Comparison of ENCODE assay signal across 23 cellular contexts in genomic region chr2:173956454-173956853, GRCh38. TPM values are rescaled to one million over a fixed set of nuclear protein-coding genes. Genes with fewer than 3 reads are reported as not detected.
A peak's percentile ranks its signal among the peaks of the same experiment; 100 is the strongest.
DNase-seq lines count a peak whose midpoint lies in the region; ATAC-seq and TF ChIP-seq lines count a peak whose summit lies in the region.
"Had no signal": no experiment of that assay in that cellular context is flagged by ENCODE, and none has a peak within 500 bp of the region (broad histone marks: within the 10 kb centered on the region; RNA-seq: fewer than 3 reads in every experiment).

No MANE protein-coding gene starts in this region.

- H3F3A ChIP-seq in Loucy (ENCODE audit: low read depth) (no peaks in the 10 kb centered on the region; the same call in 1 of the 2 replicates), smooth muscle cell (ENCODE audit: low read depth) (peaks cover 12% of the 10 kb centered on the region)

- H3K4me3 ChIP-seq in Loucy (ENCODE audit: low read length, poor library complexity, severe bottlenecking) (peak overlapping the region; percentile 89), smooth muscle cell (no peak overlapping the region), body of pancreas (no peak overlapping the region)
- H3K4me3 ChIP-seq: ascending aorta, lower lobe of right lung, skin epidermis, upper lobe of right lung had no signal

- CTCF ChIA-PET in activated naive CD4-positive, alpha-beta T cell treated with anti-CD3 and anti-CD28 coated beads, Interleukin-2, amount 10 ng/mL, durations not matched to agents 7 days and 5 days (lab: Charles Lee), result no interaction called here

- no peaks in the 10 kb centered on the region for H3K9me2 ChIP-seq in Loucy (replicated peaks; ENCODE audit: low read depth, low read length)

- H3K27me3 Mint-ChIP-seq in activated naive CD4-positive, alpha-beta T cell treated with anti-CD3 and anti-CD28 coated beads, Interleukin-2, amount 50 U/mL, for 24 hours, result no peaks in the 10 kb centered on the region
- no peaks in the 10 kb centered on the region for H3K27me3 Mint-ChIP-seq in activated naive CD4-positive, alpha-beta T cell treated with anti-CD3 and anti-CD28 coated beads, Interleukin-2, amount 10 ng/mL, durations not matched to agents 7 days and 5 days
- no peaks in the 10 kb centered on the region for H3K27me3 Mint-ChIP-seq in central memory CD8-positive, alpha-beta T cell

- peaks cover 50% of the 10 kb centered on the region for H3K36me3 ChIP-seq in Loucy (ENCODE audit: insufficient read depth, low read length)
- H3K36me3 ChIP-seq in smooth muscle cell (ENCODE audit: low read depth), result peaks cover 28% of the 10 kb centered on the region
- peaks cover 6 to 9% of the 10 kb centered on the region in 2 donors for H3K36me3 ChIP-seq in body of pancreas (replicated peaks in 1 of 2; ENCODE audit: insufficient read depth in 1 of 2, low read depth in 2 of 2)

- H3K36me3 Mint-ChIP-seq in activated naive CD4-positive, alpha-beta T cell treated with anti-CD3 and anti-CD28 coated beads, Interleukin-2, amount 50 U/mL, for 24 hours, result peaks cover 48% of the 10 kb centered on the region
- peaks cover 76% of the 10 kb centered on the region for H3K36me3 Mint-ChIP-seq in activated naive CD4-positive, alpha-beta T cell treated with anti-CD3 and anti-CD28 coated beads, Interleukin-2, amount 10 ng/mL, durations not matched to agents 7 days and 5 days
- H3K36me3 Mint-ChIP-seq in central memory CD8-positive, alpha-beta T cell (ENCODE audit: insufficient read depth), result peaks cover 56% of the 10 kb centered on the region

- no peak for DNase-seq in activated naive CD4-positive, alpha-beta T cell treated with anti-CD3 and anti-CD28 coated beads, Interleukin-2, amount 10 ng/mL, durations not matched to agents 7 days and 5 days
- no peak for DNase-seq in central memory CD8-positive, alpha-beta T cell (ENCODE audit: low spot score in 2 of 2)
- DNase-seq in smooth muscle cell (lab: John Stamatoyannopoulos, UW; ENCODE audit: unreplicated experiment), result no peak
- no peak for DNase-seq in body of pancreas
- DNase-seq in NCI-H2081 treated with DMSO at 0.1 percent for 48 hours (lab: John Stamatoyannopoulos, UW), result no peak
- DNase-seq: activated CD4-positive, alpha-beta T cell treated with anti-CD3 and anti-CD28 coated beads for 48 hours; activated naive CD4-positive, alpha-beta T cell treated with anti-CD3 and anti-CD28 coated beads, Interleukin-2, amount 50 U/mL, for 16 hours; activated T-cell treated with anti-CD3 and anti-CD28 coated beads, Interleukin-2, amount 50 U/mL, for 4 hours; glutamatergic neuron; kidney glomerular epithelial cell; lower lobe of right lung; NCI-H1092 treated with DMSO at 0.1 percent for 48 hours; NCI-H2029; NCI-H82; OCI-M1; Right ventricle myocardium superior; stimulated activated CD4-positive, alpha-beta T cell treated with anti-CD3 and anti-CD28 coated beads, Interleukin-2, amount 100 ng/mL, for 24 hours; upper lobe of right lung had no signal

- H2AFZ ChIP-seq in Loucy (ENCODE audit: low read length) (no peak overlapping the region), smooth muscle cell (ENCODE audit: low read depth) (no peak overlapping the region)

- H3K4me1 Mint-ChIP-seq in activated naive CD4-positive, alpha-beta T cell treated with anti-CD3 and anti-CD28 coated beads, Interleukin-2, amount 50 U/mL, for 24 hours, result peaks cover 96% of the 10 kb centered on the region
- peaks cover 81% of the 10 kb centered on the region for H3K4me1 Mint-ChIP-seq in activated naive CD4-positive, alpha-beta T cell treated with anti-CD3 and anti-CD28 coated beads, Interleukin-2, amount 10 ng/mL, durations not matched to agents 7 days and 5 days
- H3K4me1 Mint-ChIP-seq in central memory CD8-positive, alpha-beta T cell, result peaks cover 84% of the 10 kb centered on the region

- H3K9me3 ChIP-seq in Loucy (ENCODE audit: insufficient read depth, low read depth, low read length) (no peaks in the 10 kb centered on the region), smooth muscle cell (replicated peaks; ENCODE audit: low read depth) (no peaks in the 10 kb centered on the region), body of pancreas (no peaks in the 10 kb centered on the region)
- H3K9me3 ChIP-seq: ascending aorta, lower lobe of right lung, upper lobe of right lung had no signal

- H3K27ac Mint-ChIP-seq in activated naive CD4-positive, alpha-beta T cell treated with anti-CD3 and anti-CD28 coated beads, Interleukin-2, amount 50 U/mL, for 24 hours, result peak overlapping the region; percentile 17
- no peak overlapping the region for H3K27ac Mint-ChIP-seq in activated naive CD4-positive, alpha-beta T cell treated with anti-CD3 and anti-CD28 coated beads, Interleukin-2, amount 10 ng/mL, durations not matched to agents 7 days and 5 days
- no peak overlapping the region for H3K27ac Mint-ChIP-seq in central memory CD8-positive, alpha-beta T cell (ENCODE audit: low read depth)

- no peak overlapping the region for H3K9ac ChIP-seq in Loucy (ENCODE audit: low read depth, low read length, poor library complexity, severe bottlenecking)
- H3K9ac ChIP-seq in smooth muscle cell (ENCODE audit: low read depth), result no peak overlapping the region

- H4K20me1 ChIP-seq in Loucy (ENCODE audit: insufficient read depth, low read length, poor library complexity, severe bottlenecking), result peaks cover 100% of the 10 kb centered on the region
- peaks cover 100% of the 10 kb centered on the region for H4K20me1 ChIP-seq in smooth muscle cell (ENCODE audit: low read depth)

- WGBS in smooth muscle cell (ENCODE audit: low lambda C conversion rate), result 78% methylated on average over 3 of the region's 3 CpGs
- WGBS in body of pancreas, 2 donors, result 51 to 58% methylated on average over 3 of the region's 3 CpGs

- no peak for ATAC-seq in central memory CD8-positive, alpha-beta T cell (replicated peaks; ENCODE audit: extremely low read depth, poor library complexity, severe bottlenecking)
- ATAC-seq in body of pancreas, result no peak
- no peak for ATAC-seq in HG02642 (IDR thresholded peaks at IDR 0.05; ENCODE audit: poor library complexity, unreplicated experiment)
- ATAC-seq: activated T-cell treated with anti-CD3 and anti-CD28 coated beads, Interleukin-2, amount 50 U/mL, for 4 hours; lower lobe of right lung; upper lobe of right lung had no signal

- H3K4me1 ChIP-seq in Loucy (ENCODE audit: insufficient read depth, low read length, poor library complexity, severe bottlenecking), result peaks cover 88% of the 10 kb centered on the region
- H3K4me1 ChIP-seq in smooth muscle cell (ENCODE audit: low read depth), result peaks cover 23% of the 10 kb centered on the region
- peaks cover 70% of the 10 kb centered on the region for H3K4me1 ChIP-seq in body of pancreas

- no peaks in the 10 kb centered on the region for H3K27me3 ChIP-seq in Loucy (ENCODE audit: insufficient read depth, low read length, poor library complexity, severe bottlenecking)
- no peaks in the 10 kb centered on the region for H3K27me3 ChIP-seq in smooth muscle cell (ENCODE audit: low read depth)
- no peaks in the 10 kb centered on the region for H3K27me3 ChIP-seq in body of pancreas
- H3K27me3 ChIP-seq: ascending aorta, upper lobe of right lung had no signal

- H3K4me2 ChIP-seq in Loucy (ENCODE audit: low read depth, low read length, poor library complexity, severe bottlenecking) (peak overlapping the region; percentile 95), smooth muscle cell (peak overlapping the region; percentile 75)

- intact Hi-C loops in body of pancreas (cut with DNase I), result no loop called here

- H3K27ac ChIP-seq in smooth muscle cell (ENCODE audit: low read depth), result no peak overlapping the region
- no peak overlapping the region for H3K27ac ChIP-seq in body of pancreas
- H3K27ac ChIP-seq: ascending aorta, lower lobe of right lung, upper lobe of right lung had no signal

- H3K4me3 Mint-ChIP-seq in activated naive CD4-positive, alpha-beta T cell treated with anti-CD3 and anti-CD28 coated beads, Interleukin-2, amount 50 U/mL, for 24 hours, result peak overlapping the region; percentile 77
- H3K4me3 Mint-ChIP-seq in activated naive CD4-positive, alpha-beta T cell treated with anti-CD3 and anti-CD28 coated beads, Interleukin-2, amount 10 ng/mL, durations not matched to agents 7 days and 5 days, result no peak overlapping the region
- peak overlapping the region; percentile 41 for H3K4me3 Mint-ChIP-seq in central memory CD8-positive, alpha-beta T cell

- no peaks in the 10 kb centered on the region for H3K9me3 Mint-ChIP-seq in activated naive CD4-positive, alpha-beta T cell treated with anti-CD3 and anti-CD28 coated beads, Interleukin-2, amount 50 U/mL, for 24 hours
- H3K9me3 Mint-ChIP-seq in activated naive CD4-positive, alpha-beta T cell treated with anti-CD3 and anti-CD28 coated beads, Interleukin-2, amount 10 ng/mL, durations not matched to agents 7 days and 5 days, result no peaks in the 10 kb centered on the region
- no peaks in the 10 kb centered on the region for H3K9me3 Mint-ChIP-seq in central memory CD8-positive, alpha-beta T cell
- H3K9me3 Mint-ChIP-seq: activated T-cell treated with anti-CD3 and anti-CD28 coated beads, Interleukin-2, amount 50 U/mL, for 4 hours had no signal

- TF ChIP-seq POLR2A in body of pancreas (IDR thresholded peaks at IDR 0.05), result no peak

- peaks cover 100% of the 10 kb centered on the region for H3K79me2 ChIP-seq in Loucy (ENCODE audit: insufficient read depth, low read length)
- H3K79me2 ChIP-seq in smooth muscle cell (ENCODE audit: low read depth), result peaks cover 100% of the 10 kb centered on the region

- TF ChIP-seq CTCF in Loucy (conservative IDR thresholded peaks at IDR 0.05; ENCODE audit: low read length) (no peak), smooth muscle cell (IDR thresholded peaks at IDR 0.05; ENCODE audit: borderline replicate concordance, insufficient read depth, poor library complexity, severe bottlenecking) (no peak), body of pancreas (IDR thresholded peaks at IDR 0.05) (no peak)

RNA-seq across cellular contexts. Expression of gene SP3, which starts 8.7 kb away (rescaled TPM):
- total RNA-seq in smooth muscle cell (84.5 and 109 TPM in 2 replicates), body of pancreas (10 to 100 TPM; 41.0 to 42.8 TPM)
- 24.5 and 31.4 TPM in 2 replicates for polyA plus RNA-seq in smooth muscle cell
